In the genomic region with DNA sequence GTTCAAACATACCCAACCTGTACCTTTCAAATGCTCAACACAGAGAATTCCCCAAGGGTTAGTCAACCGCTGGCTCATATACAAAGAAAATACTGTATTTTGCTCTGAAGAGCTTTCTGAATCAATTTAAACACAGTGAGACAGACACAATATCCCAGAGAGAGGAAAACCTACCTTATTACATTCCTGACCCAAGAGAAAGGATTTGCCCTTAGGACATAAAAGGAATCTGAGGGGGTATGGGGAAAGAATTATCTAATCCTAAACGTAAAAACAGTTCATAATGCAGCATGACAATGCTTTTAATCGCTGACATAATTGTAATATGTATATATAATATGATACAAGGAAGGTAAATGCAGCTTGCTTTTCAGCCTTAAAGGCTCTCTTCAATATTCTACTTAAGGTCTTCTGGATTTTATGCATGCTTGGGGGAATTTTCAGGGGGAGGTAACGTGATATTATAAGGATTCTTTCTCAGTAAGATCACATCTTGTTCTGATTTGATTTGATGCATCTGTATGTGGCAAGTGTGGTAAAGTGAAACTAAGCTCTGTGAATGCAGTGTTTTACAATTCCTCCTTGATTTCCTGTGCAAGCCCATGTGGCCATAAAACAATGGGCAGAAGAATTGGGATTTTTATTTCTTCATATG, we compare ENCODE assay signal across 16 cellular contexts.
DNase-seq lines count a peak whose midpoint lies in the region; ATAC-seq and TF ChIP-seq lines count a peak whose summit lies in the region.
"Had no signal": no experiment of that assay in that cellular context is flagged by ENCODE, and none has a peak within 500 bp of the region (broad histone marks: within the 10 kb centered on the region; RNA-seq: fewer than 3 reads in every experiment).

No MANE protein-coding gene starts in this region.

- peaks cover 12% of the 10 kb centered on the region for H3K4me1 ChIP-seq in HAP-1
- peaks cover 55% of the 10 kb centered on the region for H3K4me1 ChIP-seq in adipocyte (ENCODE audit: control insufficient read depth, insufficient read depth, low read length)
- H3K4me1 ChIP-seq in gastroesophageal sphincter: peaks cover 0 to 51% (median 0%) of the 10 kb centered on the region in 3 donors
- H3K4me1 ChIP-seq in thyroid gland: peaks cover 26 to 35% of the 10 kb centered on the region in 2 donors
- H3K4me1 ChIP-seq in body of pancreas: no peaks in the 10 kb centered on the region

- no peak for TF ChIP-seq CTCF in gastroesophageal sphincter (IDR thresholded peaks at IDR 0.05)
- TF ChIP-seq CTCF in thyroid gland (IDR thresholded peaks at IDR 0.05): no peak
- no peak for TF ChIP-seq CTCF in body of pancreas (IDR thresholded peaks at IDR 0.05)

- H3K9me3 ChIP-seq in HAP-1 (no peaks in the 10 kb centered on the region), adipocyte (ENCODE audit: control insufficient read depth, low read length) (no peaks in the 10 kb centered on the region), gastroesophageal sphincter (no peaks in the 10 kb centered on the region), thyroid gland (no peaks in the 10 kb centered on the region), body of pancreas (no peaks in the 10 kb centered on the region)
- H3K9me3 ChIP-seq: thoracic aorta had no signal

- H3K27me3 ChIP-seq in HAP-1 (ENCODE audit: low read depth) (no peaks in the 10 kb centered on the region), adipocyte (replicated peaks; ENCODE audit: control insufficient read depth, insufficient read depth, low read length) (no peaks in the 10 kb centered on the region), gastroesophageal sphincter (no peaks in the 10 kb centered on the region), thyroid gland (no peaks in the 10 kb centered on the region), body of pancreas (no peaks in the 10 kb centered on the region)

- ATAC-seq in gastroesophageal sphincter (no peak), body of pancreas (no peak), GM21367 (IDR thresholded peaks at IDR 0.05; ENCODE audit: unreplicated experiment) (no peak)

- no peaks in the 10 kb centered on the region for H3K36me3 ChIP-seq in HAP-1 (replicated peaks)
- peaks cover 6% of the 10 kb centered on the region for H3K36me3 ChIP-seq in adipocyte (ENCODE audit: control insufficient read depth, insufficient read depth, low read length, severe bottlenecking)
- H3K36me3 ChIP-seq in gastroesophageal sphincter: peaks cover 0 to 9% of the 10 kb centered on the region in 2 donors
- H3K36me3 ChIP-seq in thyroid gland: no peaks in the 10 kb centered on the region
- H3K36me3 ChIP-seq in body of pancreas (replicated peaks in 1 of 2; ENCODE audit: insufficient read depth in 1 of 2, low read depth in 2 of 2): no peaks in the 10 kb centered on the region
- H3K36me3 ChIP-seq: thoracic aorta had no signal

- H3K9ac ChIP-seq in adipocyte (ENCODE audit: low read length): peak overlapping the region; percentile 62

- intact Hi-C loops in thyroid gland (cut with DNase I): no loop called here
- intact Hi-C loops in body of pancreas (cut with DNase I): no loop called here

- in situ Hi-C loops in HAP-1 (cut with MboI; ENCODE audit: low sequenced_read_pairs): no loop called here

- H3K4me3 ChIP-seq in HAP-1 (no peak overlapping the region), adipocyte (ENCODE audit: low read length) (peak overlapping the region; percentile 49), gastroesophageal sphincter (no peak overlapping the region), thyroid gland (replicated peaks in 1 of 3) (no peak overlapping the region), body of pancreas (no peak overlapping the region)
- H3K4me3 ChIP-seq: thoracic aorta had no signal

- peak; percentile 17 to 77 for DNase-seq in HAP-1 (ENCODE audit: low spot score in 2 of 2)
- DNase-seq in adipocyte (ENCODE audit: low read depth): peak; percentile 84
- no peak for DNase-seq in thyroid gland
- no peak for DNase-seq in body of pancreas
- no peak for DNase-seq in stimulated activated CD8-positive, alpha-beta memory T cell treated with anti-CD3 and anti-CD28 coated beads, Interleukin-4, amount 100 ng/mL, for 48 hours
- DNase-seq in SKM-1 (lab: John Stamatoyannopoulos, UW; ENCODE audit: unreplicated experiment): no peak
- DNase-seq: activated CD4-positive, alpha-beta T cell treated with anti-CD3 and anti-CD28 coated beads, Interleukin-2, amount 10 ng/mL, durations not matched to agents 24 days and 14 days; activated gamma-delta T cell treated with Interleukin-2 at 50 U/mL for 16 hours; DMS53; effector memory CD4-positive, alpha-beta T cell; immature natural killer cell; occipital lobe; stimulated activated CD4-positive, alpha-beta T cell treated with anti-CD3 and anti-CD28 coated beads, Interleukin-4, amount 100 ng/mL, for 4 hours had no signal

- TF ChIP-seq POLR2A in gastroesophageal sphincter (IDR thresholded peaks at IDR 0.05) (no peak), thyroid gland (IDR thresholded peaks at IDR 0.05) (no peak), body of pancreas (IDR thresholded peaks at IDR 0.05) (no peak)

- WGBS in gastroesophageal sphincter (ENCODE audit: low coverage in 1 of 2), 2 donors: 52 to 71% methylated on average over 4 of the region's 4 CpGs
- WGBS in thyroid gland, 2 donors: 70 to 84% methylated on average over 4 of the region's 4 CpGs
- WGBS in body of pancreas, 2 donors: 69 to 72% methylated on average over 4 of the region's 4 CpGs

- peak overlapping the region in 3 of 4 donors; percentile 14 to 23 (median 21) for H3K27ac ChIP-seq in gastroesophageal sphincter
- H3K27ac ChIP-seq in thyroid gland: peak overlapping the region in 2 of 3 donors; percentile 1 to 11
- H3K27ac ChIP-seq in body of pancreas: no peak overlapping the region
- H3K27ac ChIP-seq: thoracic aorta had no signal

- TF ChIP-seq EP300 in gastroesophageal sphincter (IDR thresholded peaks at IDR 0.05): no peak

Comparison
In these comparisons a context has a peak if more than half of its experiments do, and no peak if none do; other contexts are left out.
1. DNase-seq: peak in HAP-1 (2 of 2) and adipocyte (single experiment); none in thyroid gland (0 of 2), body of pancreas (0 of 4), stimulated activated CD8-positive, alpha-beta memory T cell treated with anti-CD3 and anti-CD28 coated beads, Interleukin-4, amount 100 ng/mL, for 48 hours (single experiment) and SKM-1 (single experiment).
2. H3K27ac ChIP-seq: peak in gastroesophageal sphincter (3 of 4) and thyroid gland (2 of 3); none in body of pancreas (0 of 4).